ENCODE assay signal across 9 cellular contexts in genomic region chr1:12475947-12476346, GRCh38.
A peak's percentile ranks its signal among the peaks of the same experiment; 100 is the strongest.
DNase-seq lines count a peak whose midpoint lies in the region; ATAC-seq and TF ChIP-seq lines count a peak whose summit lies in the region.
"Had no signal": no experiment of that assay in that cellular context is flagged by ENCODE, and none has a peak within 500 bp of the region (broad histone marks: within the 10 kb centered on the region; RNA-seq: fewer than 3 reads in every experiment).

No MANE protein-coding gene starts in this region.

- no peak for ATAC-seq in HG03097 (IDR thresholded peaks at IDR 0.05; ENCODE audit: low FRiP score, unreplicated experiment)

- CTCF ChIA-PET in A673 (lab: Charles Lee): no interaction called here

- no peaks in the 10 kb centered on the region for H3K36me3 ChIP-seq in colonic mucosa
- no peaks in the 10 kb centered on the region for H3K36me3 ChIP-seq in A673 (ENCODE audit: insufficient read depth, low read length, poor library complexity, severe bottlenecking)

- intact Hi-C loops in colonic mucosa (cut with DNase I) (loop anchor here (5.0 kb wide), 2 partner anchors 51 to 64 kb away; no protein-coding TSS in a partner anchor), A673 (cut with micrococcal nuclease; ENCODE audit: unreplicated experiment) (no loop called here)

- H3K4me1 ChIP-seq in colonic mucosa (peaks cover 54% of the 10 kb centered on the region), A673 (ENCODE audit: insufficient read depth, low read length, poor library complexity, severe bottlenecking) (peaks cover 17% of the 10 kb centered on the region)

- no peak for TF ChIP-seq CTCF in C4-2B (conservative IDR thresholded peaks at IDR 0.05)
- TF ChIP-seq CTCF in colonic mucosa (IDR thresholded peaks at IDR 0.05): no peak
- no peak for TF ChIP-seq CTCF in A673 (conservative IDR thresholded peaks at IDR 0.05; ENCODE audit: low read depth, low read length)

- BruUV-seq in A673 (replicated peaks; lab: Mats Ljungman, UMichigan): no TSS peak

- POLR2A ChIA-PET in A673 (lab: Charles Lee; ENCODE audit: low non-redundant PET): no interaction called here

- H3K27ac ChIP-seq in C4-2B (peak overlapping the region; percentile 74; the same call in 1 of the 2 replicates), colonic mucosa (peak overlapping the region; percentile 91), A673 (ENCODE audit: low read depth, low read length, poor library complexity, severe bottlenecking) (no peak overlapping the region)

- H3K4me3 ChIP-seq in colonic mucosa: no peak overlapping the region
- no peak overlapping the region for H3K4me3 ChIP-seq in A673 (ENCODE audit: low read depth, low read length, poor library complexity, severe bottlenecking)

- H3K9ac ChIP-seq in colonic mucosa (ENCODE audit: low read depth in 2 of 2, low read length in 2 of 2): peak overlapping the region in 1 of 2 donors; percentile 52

- H3K27me3 ChIP-seq in colonic mucosa (no peaks in the 10 kb centered on the region), A673 (replicated peaks; ENCODE audit: insufficient read depth, low read depth, low read length, poor library complexity) (no peaks in the 10 kb centered on the region)

- DNase-seq in LHCN-M2 (ENCODE audit: low read depth) (peak; percentile 59), colonic mucosa (no peak), non-pigmented ciliary epithelial cell (ENCODE audit: low read depth) (peak; percentile 71), A673 (ENCODE audit: low spot score) (no peak), GM19238 (ENCODE audit: insufficient read length, low spot score) (no peak), NK-92 (lab: John Stamatoyannopoulos, UW; ENCODE audit: unreplicated experiment) (no peak)
- DNase-seq: cortex of kidney had no signal

- no peaks in the 10 kb centered on the region for H3K9me3 ChIP-seq in colonic mucosa
- H3K9me3 ChIP-seq in A673 (ENCODE audit: low read depth, low read length, poor library complexity, severe bottlenecking): no peaks in the 10 kb centered on the region

Comparison
In these comparisons a context has a peak if more than half of its experiments do, and no peak if none do; other contexts are left out.
1. DNase-seq: peak in LHCN-M2 (single experiment) and non-pigmented ciliary epithelial cell (single experiment); none in colonic mucosa (single experiment), A673 (single experiment), GM19238 (single experiment) and NK-92 (single experiment).